Comparison of ENCODE assay signal across 8 cellular contexts in the genomic region with DNA sequence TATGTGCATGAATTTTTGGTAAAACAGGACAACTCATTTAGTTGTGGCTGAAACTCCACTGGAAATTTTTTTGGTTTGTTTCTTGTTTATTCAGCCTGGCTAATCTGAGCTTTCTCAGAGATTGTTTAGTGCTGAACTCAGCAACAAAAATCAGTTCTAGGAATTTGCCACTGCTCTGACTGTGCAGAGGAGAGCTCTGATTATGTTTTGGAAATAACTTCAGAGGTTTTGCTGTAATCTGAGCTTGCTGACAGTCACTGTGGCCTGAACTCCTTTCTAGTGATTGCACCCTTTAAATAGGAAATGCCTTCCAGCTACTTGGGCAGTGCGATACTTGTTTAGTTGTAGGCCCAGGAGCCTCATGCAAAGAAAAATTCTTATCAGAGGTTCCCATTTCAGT.
DNase-seq lines count a peak whose midpoint lies in the region; ATAC-seq and TF ChIP-seq lines count a peak whose summit lies in the region.

No MANE protein-coding gene starts in this region.

- H3K36me3 Mint-ChIP-seq in CD8-positive, alpha-beta memory T cell: peaks cover 22 to 39% (median 27%) of the 10 kb centered on the region in 3 donors
- H3K36me3 Mint-ChIP-seq in natural killer cell treated with Interleukin-12 subunit alpha and Interleukin-12 subunit beta and Interleukin-15 and Interleukin-18, amount 100 ng/mL, for 72 hours: peaks cover 36% of the 10 kb centered on the region

- no peaks in the 10 kb centered on the region for H3K36me3 ChIP-seq in CD8-positive, alpha-beta memory T cell (ENCODE audit: insufficient read depth, low read length)
- H3K36me3 ChIP-seq in Loucy (ENCODE audit: insufficient read depth, low read length): peaks cover 21% of the 10 kb centered on the region
- no peaks in the 10 kb centered on the region for H3K36me3 ChIP-seq in mesendoderm (ENCODE audit: control insufficient read depth, insufficient read depth, low read length)

- no peak overlapping the region for H2BK5ac ChIP-seq in mesendoderm (ENCODE audit: low read length)

- H3F3A ChIP-seq in Loucy (ENCODE audit: low read depth): peaks cover 10% of the 10 kb centered on the region

- H3K9ac ChIP-seq in Loucy (ENCODE audit: low read depth, low read length, poor library complexity, severe bottlenecking) (peak overlapping the region; percentile 69), mesendoderm (ENCODE audit: low read length) (no peak overlapping the region)

- H3K27me3 Mint-ChIP-seq in CD8-positive, alpha-beta memory T cell: no peaks in the 10 kb centered on the region
- no peaks in the 10 kb centered on the region for H3K27me3 Mint-ChIP-seq in natural killer cell treated with Interleukin-12 subunit alpha and Interleukin-12 subunit beta and Interleukin-15 and Interleukin-18, amount 100 ng/mL, for 72 hours

- no peak overlapping the region for H3K23ac ChIP-seq in mesendoderm (ENCODE audit: low read length)

- H3K27ac ChIP-seq in CD8-positive, alpha-beta memory T cell (ENCODE audit: low read depth, low read length): no peak overlapping the region
- H3K27ac ChIP-seq in mesendoderm (ENCODE audit: low read depth, low read length): no peak overlapping the region

- no peak overlapping the region for H3K56ac ChIP-seq in mesendoderm (ENCODE audit: low read length)

- peaks cover 82% of the 10 kb centered on the region for H3K4me1 ChIP-seq in CD8-positive, alpha-beta memory T cell (ENCODE audit: insufficient read depth, low read length)
- H3K4me1 ChIP-seq in Loucy (ENCODE audit: insufficient read depth, low read length, poor library complexity, severe bottlenecking) (peaks cover 50% of the 10 kb centered on the region), mesendoderm (ENCODE audit: control insufficient read depth, low read depth, low read length) (no peaks in the 10 kb centered on the region)

- no peak for DNase-seq in CD8-positive, alpha-beta memory T cell
- peak; percentile 6 for DNase-seq in central memory CD4-positive, alpha-beta T cell
- no peak for DNase-seq in natural killer cell treated with Interleukin-12 subunit alpha and Interleukin-12 subunit beta and Interleukin-15 and Interleukin-18, amount 100 ng/mL, for 72 hours (ENCODE audit: low spot score)
- DNase-seq in GM13976 (ENCODE audit: low spot score): no peak
- DNase-seq in mesendoderm: no peak
- no peak for DNase-seq in NCI-H345 treated with DMSO at 0.1 percent for 48 hours (lab: John Stamatoyannopoulos, UW; ENCODE audit: unreplicated experiment)

- no CpG with 5 or more reads among the region's 1 CpG for WGBS in mesendoderm (ENCODE audit: extremely low coverage, insufficient coverage, low lambda C conversion rate)

- H3K27me3 ChIP-seq in CD8-positive, alpha-beta memory T cell (ENCODE audit: insufficient read depth, low read length, poor library complexity, severe bottlenecking): no peaks in the 10 kb centered on the region
- H3K27me3 ChIP-seq in Loucy (ENCODE audit: insufficient read depth, low read length, poor library complexity, severe bottlenecking) (no peaks in the 10 kb centered on the region), mesendoderm (ENCODE audit: insufficient read depth, low read length, poor library complexity) (no peaks in the 10 kb centered on the region)

- H3K4me2 ChIP-seq in Loucy (ENCODE audit: low read depth, low read length, poor library complexity, severe bottlenecking) (peak overlapping the region; percentile 80), mesendoderm (ENCODE audit: low read length) (no peak overlapping the region)

- H3K4me3 ChIP-seq in CD8-positive, alpha-beta memory T cell (ENCODE audit: low read length): peak overlapping the region; percentile 17
- peak overlapping the region; percentile 67 for H3K4me3 ChIP-seq in Loucy (ENCODE audit: low read length, poor library complexity, severe bottlenecking)
- H3K4me3 ChIP-seq in mesendoderm (ENCODE audit: low read length): no peak overlapping the region

- peak overlapping the region; percentile 4 to 80 (median 63) for H3K4me3 Mint-ChIP-seq in CD8-positive, alpha-beta memory T cell
- H3K4me3 Mint-ChIP-seq in natural killer cell treated with Interleukin-12 subunit alpha and Interleukin-12 subunit beta and Interleukin-15 and Interleukin-18, amount 100 ng/mL, for 72 hours: peak overlapping the region; percentile 76

- ATAC-seq in natural killer cell treated with Interleukin-12 subunit alpha and Interleukin-12 subunit beta and Interleukin-15 and Interleukin-18, amount 100 ng/mL, for 72 hours: peak; percentile 66 to 74
- no peak for ATAC-seq in GM19351 (IDR thresholded peaks at IDR 0.05; ENCODE audit: unreplicated experiment)

- TF ChIP-seq CTCF in Loucy (conservative IDR thresholded peaks at IDR 0.05; ENCODE audit: low read length): no peak
- TF ChIP-seq CTCF in GM13976 (IDR thresholded peaks at IDR 0.05; ENCODE audit: borderline replicate concordance, control extremely low read depth, extremely low read depth, insufficient read depth, missing control alignments): no peak

- no peak overlapping the region for H4K8ac ChIP-seq in mesendoderm (ENCODE audit: low read depth, low read length)

- H3K9me3 Mint-ChIP-seq in CD8-positive, alpha-beta memory T cell: peaks cover 6 to 10% (median 7%) of the 10 kb centered on the region in 5 donors
- peaks cover 6% of the 10 kb centered on the region for H3K9me3 Mint-ChIP-seq in natural killer cell treated with Interleukin-12 subunit alpha and Interleukin-12 subunit beta and Interleukin-15 and Interleukin-18, amount 100 ng/mL, for 72 hours

- no peak overlapping the region for H2AFZ ChIP-seq in Loucy (ENCODE audit: low read length)

- H3K4me1 Mint-ChIP-seq in CD8-positive, alpha-beta memory T cell: peaks cover 81 to 97% (median 92%) of the 10 kb centered on the region in 3 donors
- peaks cover 56 to 78% of the 10 kb centered on the region in 2 donors for H3K4me1 Mint-ChIP-seq in natural killer cell treated with Interleukin-12 subunit alpha and Interleukin-12 subunit beta and Interleukin-15 and Interleukin-18, amount 100 ng/mL, for 72 hours (ENCODE audit: low read depth in 2 of 2)

- H3K18ac ChIP-seq in mesendoderm (ENCODE audit: low read length): no peak overlapping the region

- no peaks in the 10 kb centered on the region for H3K9me2 ChIP-seq in Loucy (replicated peaks; ENCODE audit: low read depth, low read length)

- no peak overlapping the region for H2BK15ac ChIP-seq in mesendoderm (replicated peaks; ENCODE audit: low read depth)

- H3K79me1 ChIP-seq in mesendoderm (ENCODE audit: low read length): no peaks in the 10 kb centered on the region

- no peak overlapping the region for H2BK120ac ChIP-seq in mesendoderm (ENCODE audit: low read depth, low read length)

- H3K27ac Mint-ChIP-seq in CD8-positive, alpha-beta memory T cell: peak overlapping the region; percentile 72 to 97 (median 85)
- peak overlapping the region; percentile 93 to 96 for H3K27ac Mint-ChIP-seq in natural killer cell treated with Interleukin-12 subunit alpha and Interleukin-12 subunit beta and Interleukin-15 and Interleukin-18, amount 100 ng/mL, for 72 hours

- in situ Hi-C loops in GM13976 (cut with MboI; ENCODE audit: low sequenced_read_pairs, unreplicated experiment): no loop called here

- no peaks in the 10 kb centered on the region for H3K9me3 ChIP-seq in CD8-positive, alpha-beta memory T cell (ENCODE audit: low read length)
- peaks cover 14% of the 10 kb centered on the region; the same call in 1 of the 2 replicates for H3K9me3 ChIP-seq in Loucy (ENCODE audit: insufficient read depth, low read depth, low read length)

- H2AK5ac ChIP-seq in mesendoderm (ENCODE audit: low read length): no peak overlapping the region

- no peak overlapping the region for H3K4ac ChIP-seq in mesendoderm (ENCODE audit: low read depth, low read length)

- no peak overlapping the region for H4K5ac ChIP-seq in mesendoderm (ENCODE audit: low read length)

- CTCF ChIA-PET in CD8-positive, alpha-beta memory T cell (lab: Charles Lee): interaction anchor here (0.9 to 2.8 kb wide), 6 partner anchors 9 to 349 kb away, joined by 3 to 6 read pairs (median 4); a partner anchor contains a TSS

- POLR2A ChIA-PET in CD8-positive, alpha-beta memory T cell (lab: Charles Lee): interaction anchor here (0.7 to 2.3 kb wide), 4 partner anchors 13 to 196 kb away, joined by 3 to 9 read pairs (median 6); a partner anchor contains a TSS

- H3K79me2 ChIP-seq in Loucy (ENCODE audit: insufficient read depth, low read length) (no peaks in the 10 kb centered on the region), mesendoderm (ENCODE audit: control insufficient read depth, insufficient read depth, low read length) (no peaks in the 10 kb centered on the region)

- H4K20me1 ChIP-seq in Loucy (ENCODE audit: insufficient read depth, low read length, poor library complexity, severe bottlenecking): no peaks in the 10 kb centered on the region
